ENCODE assay signal across 1 cellular context in the genomic region with DNA sequence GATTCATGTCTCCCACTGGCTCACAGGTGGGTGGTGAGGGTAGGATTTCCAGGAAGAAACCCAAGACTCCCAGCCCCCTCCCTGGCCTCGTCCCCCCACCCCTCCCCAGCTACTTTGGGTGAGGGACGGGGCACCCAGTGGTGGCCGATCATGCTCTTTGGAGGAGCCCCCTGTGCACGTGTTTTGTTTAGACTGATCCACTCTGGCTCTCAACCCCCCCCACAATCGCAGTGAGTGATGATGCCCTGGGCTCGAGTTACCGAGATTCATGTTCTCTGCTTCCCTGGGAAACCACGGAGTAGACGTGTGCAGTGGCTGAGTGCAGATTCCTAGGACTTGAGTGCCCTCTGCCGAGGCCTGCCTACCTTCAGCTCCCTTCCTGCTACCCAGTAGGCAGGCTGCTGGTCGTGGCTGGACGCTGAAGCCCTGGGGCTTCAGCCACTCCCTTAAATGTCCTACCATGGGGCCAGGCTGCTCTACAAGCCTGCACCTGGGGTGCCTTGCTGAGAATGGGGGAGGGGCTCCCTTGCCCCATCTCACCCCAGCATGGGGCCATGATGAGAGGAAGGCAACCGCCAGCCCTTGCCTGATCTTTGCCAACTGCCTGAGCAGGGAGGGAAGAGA.
A peak's percentile ranks its signal among the peaks of the same experiment; 100 is the strongest.
TF ChIP-seq lines count a peak whose summit lies in the region.

No MANE protein-coding gene starts in this region.

TF ChIP-seq in HEK293, 187 proteins besides CTCF, POLR2A, EP300 and RAD21 (continued from another document):
- TF ChIP-seq, protein P1, sequence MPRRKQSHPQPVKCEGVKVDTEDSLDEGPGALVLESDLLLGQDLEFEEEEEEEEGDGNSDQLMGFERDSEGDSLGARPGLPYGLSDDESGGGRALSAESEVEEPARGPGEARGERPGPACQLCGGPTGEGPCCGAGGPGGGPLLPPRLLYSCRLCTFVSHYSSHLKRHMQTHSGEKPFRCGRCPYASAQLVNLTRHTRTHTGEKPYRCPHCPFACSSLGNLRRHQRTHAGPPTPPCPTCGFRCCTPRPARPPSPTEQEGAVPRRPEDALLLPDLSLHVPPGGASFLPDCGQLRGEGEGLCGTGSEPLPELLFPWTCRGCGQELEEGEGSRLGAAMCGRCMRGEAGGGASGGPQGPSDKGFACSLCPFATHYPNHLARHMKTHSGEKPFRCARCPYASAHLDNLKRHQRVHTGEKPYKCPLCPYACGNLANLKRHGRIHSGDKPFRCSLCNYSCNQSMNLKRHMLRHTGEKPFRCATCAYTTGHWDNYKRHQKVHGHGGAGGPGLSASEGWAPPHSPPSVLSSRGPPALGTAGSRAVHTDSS (tag by site-specific recombination; IDR thresholded peaks at IDR 0.05): no peak
- TF ChIP-seq ZIC2 (tag by site-specific recombination; IDR thresholded peaks at IDR 0.05): peak; percentile 98
- TF ChIP-seq ZNF555 (tag by site-specific recombination; conservative IDR thresholded peaks at IDR 0.05): no peak
- TF ChIP-seq, protein P2, sequence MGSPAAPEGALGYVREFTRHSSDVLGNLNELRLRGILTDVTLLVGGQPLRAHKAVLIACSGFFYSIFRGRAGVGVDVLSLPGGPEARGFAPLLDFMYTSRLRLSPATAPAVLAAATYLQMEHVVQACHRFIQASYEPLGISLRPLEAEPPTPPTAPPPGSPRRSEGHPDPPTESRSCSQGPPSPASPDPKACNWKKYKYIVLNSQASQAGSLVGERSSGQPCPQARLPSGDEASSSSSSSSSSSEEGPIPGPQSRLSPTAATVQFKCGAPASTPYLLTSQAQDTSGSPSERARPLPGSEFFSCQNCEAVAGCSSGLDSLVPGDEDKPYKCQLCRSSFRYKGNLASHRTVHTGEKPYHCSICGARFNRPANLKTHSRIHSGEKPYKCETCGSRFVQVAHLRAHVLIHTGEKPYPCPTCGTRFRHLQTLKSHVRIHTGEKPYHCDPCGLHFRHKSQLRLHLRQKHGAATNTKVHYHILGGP (tag by site-specific recombination; IDR thresholded peaks at IDR 0.05): no peak
- no peak for TF ChIP-seq ZNF560 (tag by site-specific recombination; IDR thresholded peaks at IDR 0.05; ENCODE audit: borderline replicate concordance)
- no peak for TF ChIP-seq ZNF423 (tag by site-specific recombination; IDR thresholded peaks at IDR 0.05)
- TF ChIP-seq ZNF660 (tag by site-specific recombination; IDR thresholded peaks at IDR 0.05): peak; percentile 77
- 0 out of 2 replicates have a peak, but pooled peaks have one; percentile 19 for TF ChIP-seq ZNF341 (tag by site-specific recombination; IDR thresholded peaks at IDR 0.05; ENCODE audit: low read depth)
- TF ChIP-seq ZBTB48 (tag by site-specific recombination; IDR thresholded peaks at IDR 0.05): no peak
- TF ChIP-seq ZNF114 (tag by site-specific recombination; IDR thresholded peaks at IDR 0.05): no peak
TF ChIP-seq in HEK293: peak in this region for 9.
